Comparison of ENCODE assay signal across 8 cellular contexts in the genomic region with DNA sequence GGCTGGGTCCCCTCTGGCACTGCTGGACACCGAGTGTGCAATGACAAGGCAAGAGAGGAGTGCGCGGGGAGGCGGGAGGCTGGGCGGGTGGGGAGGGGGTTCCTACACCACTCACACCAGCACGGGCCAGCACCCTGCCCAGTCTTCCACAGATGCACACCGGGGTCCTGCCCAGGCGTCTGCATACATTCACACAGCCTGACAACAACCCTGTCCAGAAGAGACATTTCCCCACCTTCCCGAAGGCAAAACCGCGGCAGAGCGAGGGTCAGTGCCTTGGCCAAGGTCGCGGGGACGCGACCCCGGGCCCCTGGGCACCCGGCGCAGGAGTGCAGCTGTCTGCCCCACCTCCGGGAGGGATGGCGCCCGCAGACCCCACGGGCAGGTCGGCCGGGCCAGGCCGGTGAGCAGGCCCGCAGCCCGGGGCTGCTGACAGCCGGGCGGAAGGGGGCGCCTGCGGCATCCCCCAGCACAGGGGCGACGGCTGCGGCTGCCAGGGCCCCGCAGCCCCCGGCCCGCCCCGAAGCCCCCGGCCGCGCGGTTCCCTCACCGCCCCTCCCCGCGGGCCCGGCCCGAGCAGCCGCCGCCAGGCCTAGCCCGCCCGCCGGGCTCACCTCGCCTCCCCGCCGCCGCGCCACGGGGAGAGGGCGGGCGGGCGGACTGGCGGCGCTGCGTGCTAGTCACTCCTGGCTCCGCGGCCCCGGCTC. TPM values are rescaled to one million over a fixed set of nuclear protein-coding genes. Genes with fewer than 3 reads are reported as not detected.
DNase-seq lines count a peak whose midpoint lies in the region; ATAC-seq and TF ChIP-seq lines count a peak whose summit lies in the region.

No MANE protein-coding gene starts in this region.

- in situ Hi-C loops in GM13976 (cut with MboI; ENCODE audit: low sequenced_read_pairs, unreplicated experiment), result no loop called here

- H3K9me3 ChIP-seq in A673 (ENCODE audit: low read depth, low read length, poor library complexity, severe bottlenecking), result no peaks in the 10 kb centered on the region
- H3K9me3 ChIP-seq in tibial artery, result no peaks in the 10 kb centered on the region

- H3K36me3 ChIP-seq in A673 (ENCODE audit: insufficient read depth, low read length, poor library complexity, severe bottlenecking) (no peaks in the 10 kb centered on the region), tibial artery (peaks cover 0 to 6% (median 0%) of the 10 kb centered on the region in 3 donors)

- H3K27me3 ChIP-seq in A673 (replicated peaks; ENCODE audit: insufficient read depth, low read depth, low read length, poor library complexity), result no peaks in the 10 kb centered on the region
- no peaks in the 10 kb centered on the region for H3K27me3 ChIP-seq in tibial artery

- H3K4me3 ChIP-seq in A673 (ENCODE audit: low read depth, low read length, poor library complexity, severe bottlenecking) (peak overlapping the region; percentile 93), cardiac fibroblast (replicated peaks in 1 of 2; ENCODE audit: low read depth in 2 of 2, low read length in 2 of 2) (peak overlapping the region; percentile 67 to 76), lower leg skin (ENCODE audit: low read depth, poor library complexity, severe bottlenecking) (peak overlapping the region; percentile 53), tibial artery (peak overlapping the region; percentile 70 to 76)

- ATAC-seq in HG02759 (IDR thresholded peaks at IDR 0.05; ENCODE audit: unreplicated experiment), result peak; percentile 38

- H3K4me1 ChIP-seq in A673 (ENCODE audit: insufficient read depth, low read length, poor library complexity, severe bottlenecking) (peaks cover 5% of the 10 kb centered on the region), tibial artery (peaks cover 0 to 37% (median 21%) of the 10 kb centered on the region in 4 donors)

- H3K27ac ChIP-seq in A673 (ENCODE audit: low read depth, low read length, poor library complexity, severe bottlenecking), result peak overlapping the region; percentile 70
- H3K27ac ChIP-seq in tibial artery, result peak overlapping the region; percentile 43 to 67

- POLR2A ChIA-PET in A673 (lab: Charles Lee; ENCODE audit: low non-redundant PET), result no interaction called here

- no TSS peak for BruUV-seq in A673 (replicated peaks; lab: Mats Ljungman, UMichigan)

- intact Hi-C loops in A673 (cut with micrococcal nuclease; ENCODE audit: unreplicated experiment) (loop anchor here (5.0 kb wide), 1 partner anchor 36 kb away; no protein-coding TSS in a partner anchor), lower leg skin (cut with DNase I; ENCODE audit: low total_unique reads) (loop anchor here (10.0 kb wide), 1 partner anchor 173 kb away; no protein-coding TSS in a partner anchor), tibial artery (cut with DNase I; ENCODE audit: low total_unique reads) (loop anchor here (5.0 kb wide), 3 partner anchors 36 to 474 kb away; no protein-coding TSS in a partner anchor)

- DNase-seq in A673 (ENCODE audit: low spot score) (no peak), GM13976 (ENCODE audit: low spot score) (peak; percentile 70), NCI-H69 (lab: John Stamatoyannopoulos, UW) (peak; percentile 50), cardiac fibroblast (ENCODE audit: low read depth in 2 of 2) (no peak), lower leg skin (ENCODE audit: low spot score in 2 of 2) (peak in 1 of 2 donors; percentile 85), tibial artery (no peak), NCI-H1105 treated with DMSO at 0.1 percent for 48 hours (lab: John Stamatoyannopoulos, UW) (no peak)

- TF ChIP-seq POLR2A in lower leg skin (IDR thresholded peaks at IDR 0.05), result no peak

- CTCF ChIA-PET in A673 (lab: Charles Lee), result no interaction called here

- 0% methylated on average over 32 to 39 of the region's 68 CpGs for WGBS in lower leg skin, 2 donors

- TF ChIP-seq CTCF in A673 (conservative IDR thresholded peaks at IDR 0.05; ENCODE audit: low read depth, low read length), result no peak
- peak; percentile 46 for TF ChIP-seq CTCF in GM13976 (IDR thresholded peaks at IDR 0.05; ENCODE audit: borderline replicate concordance, control extremely low read depth, extremely low read depth, insufficient read depth, missing control alignments)
- TF ChIP-seq CTCF in cardiac fibroblast (IDR thresholded peaks at IDR 0.05; ENCODE audit: low read depth, low read length), result no peak
- TF ChIP-seq CTCF in lower leg skin (IDR thresholded peaks at IDR 0.05), result no peak
- TF ChIP-seq CTCF in tibial artery (IDR thresholded peaks at IDR 0.05), result no peak

RNA-seq across cellular contexts. Expression of gene MAPK9, which starts 0.5 kb away (rescaled TPM):
- total RNA-seq in A673 (2021) (31.3 and 34.4 TPM in 2 replicates), lower leg skin (10 to 100 TPM; 10.4 to 18.4 (median 15.4) TPM)

Comparison
In these comparisons a context has a peak if more than half of its experiments do, and no peak if none do; other contexts are left out.
1. DNase-seq: peak in GM13976 (single experiment) and NCI-H69 (single experiment); none in A673 (single experiment), cardiac fibroblast (0 of 2), tibial artery (0 of 2) and NCI-H1105 treated with DMSO at 0.1 percent for 48 hours (single experiment).
2. Peak in every context shown above with its lines, with median percentiles within 50 percentile points of each other: H3K4me3 ChIP-seq.